Comparison of ENCODE assay signal across 15 cellular contexts in the genomic region with DNA sequence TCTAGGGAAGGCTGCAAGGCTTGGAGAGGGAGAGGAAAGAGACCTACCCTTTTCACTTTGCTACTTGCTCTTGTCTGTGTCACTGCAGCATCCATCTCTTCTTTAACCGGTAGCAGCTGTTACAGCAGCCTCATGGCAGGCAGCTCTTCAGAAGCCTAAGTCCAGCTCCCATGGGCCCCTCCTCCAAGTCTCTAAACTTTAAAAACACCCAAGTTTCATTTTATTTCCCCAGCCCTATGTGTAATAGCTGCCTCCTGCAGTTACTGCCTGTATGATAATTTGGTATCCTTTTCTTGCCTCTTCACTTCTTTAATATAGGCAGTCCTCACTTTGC.
A peak's percentile ranks its signal among the peaks of the same experiment; 100 is the strongest.
DNase-seq lines count a peak whose midpoint lies in the region; ATAC-seq and TF ChIP-seq lines count a peak whose summit lies in the region.
"Had no signal": no experiment of that assay in that cellular context is flagged by ENCODE, and none has a peak within 500 bp of the region (broad histone marks: within the 10 kb centered on the region; RNA-seq: fewer than 3 reads in every experiment).

No MANE protein-coding gene starts in this region.

- no peaks in the 10 kb centered on the region for H3K79me1 ChIP-seq in IMR-90 (ENCODE audit: low read depth in 1 of 2, low read length in 2 of 2)

- H3K56ac ChIP-seq in IMR-90 (ENCODE audit: extremely low read depth, insufficient read depth, low read length), result no peak overlapping the region

- POLR2A ChIA-PET in IMR-90 (lab: Charles Lee; ENCODE audit: unreplicated experiment), result no interaction called here

- H3K36me3 ChIP-seq in IMR-90 (ENCODE audit: control insufficient read depth, insufficient read depth, low read length), result no peaks in the 10 kb centered on the region
- H3K36me3 ChIP-seq in tibial artery, result no peaks in the 10 kb centered on the region
- H3K36me3 ChIP-seq: BLaER1 treated with 17β-estradiol and CSF1 and Interleukin-3, amounts not matched to agents 10 nM and 100 nM had no signal

- no peak overlapping the region for H3K18ac ChIP-seq in IMR-90 (ENCODE audit: low read depth, low read length)

- WGBS in IMR-90 (ENCODE audit: extremely low coverage in 2 of 2, insufficient read length in 1 of 2), 2 experiments, result no CpG with 5 or more reads among the region's 1 CpG

- no peaks in the 10 kb centered on the region for H3K27me3 ChIP-seq in IMR-90 (ENCODE audit: control insufficient read depth, insufficient read depth, low read length)
- H3K27me3 ChIP-seq in tibial artery, result no peaks in the 10 kb centered on the region
- H3K27me3 ChIP-seq: BLaER1 treated with 17β-estradiol and CSF1 and Interleukin-3, amounts not matched to agents 10 nM and 100 nM had no signal

- no peaks in the 10 kb centered on the region for H3K27me3 Mint-ChIP-seq in neural crest cell (ENCODE audit: low read depth)
- H3K27me3 Mint-ChIP-seq in stimulated activated memory B cell treated with anti-CD40 and anti-IgM and Interleukin-4, amounts not matched to agents 10 μg/mL and 1 μg/mL and 100 μg/mL, for 72 hours, result no peaks in the 10 kb centered on the region

- H2BK20ac ChIP-seq in IMR-90 (ENCODE audit: low read depth, low read length), result no peak overlapping the region

- no peaks in the 10 kb centered on the region for H3K4me1 Mint-ChIP-seq in neural crest cell
- H3K4me1 Mint-ChIP-seq in stimulated activated memory B cell treated with anti-CD40 and anti-IgM and Interleukin-4, amounts not matched to agents 10 μg/mL and 1 μg/mL and 100 μg/mL, for 72 hours, result no peaks in the 10 kb centered on the region
- H3K4me1 Mint-ChIP-seq: CD4-positive, CD25-positive, alpha-beta regulatory T cell; H9 had no signal

- CTCF ChIA-PET in IMR-90 (lab: Yijun Ruan, JAX), result no interaction called here

- no peak for TF ChIP-seq RAD21 in IMR-90 (IDR thresholded peaks at IDR 0.05; ENCODE audit: low read length)

- H3K23ac ChIP-seq in IMR-90 (ENCODE audit: low read depth, low read length), result no peak overlapping the region

- H3K9me3 ChIP-seq in IMR-90 (ENCODE audit: control insufficient read depth, insufficient read depth, low read length) (no peaks in the 10 kb centered on the region), tibial artery (no peaks in the 10 kb centered on the region)
- H3K9me3 ChIP-seq: BLaER1 treated with 17β-estradiol and CSF1 and Interleukin-3, amounts not matched to agents 10 nM and 100 nM had no signal

- TF ChIP-seq CTCF in IMR-90 (conservative IDR thresholded peaks at IDR 0.05; ENCODE audit: low read depth, low read length) (no peak), neural crest cell (conservative IDR thresholded peaks at IDR 0.05) (no peak), tibial artery (IDR thresholded peaks at IDR 0.05) (no peak)

- ATAC-seq in IMR-90 (ENCODE audit: low read depth), result no peak
- ATAC-seq in stimulated activated memory B cell treated with anti-CD40 and anti-IgM and Interleukin-4, amounts not matched to agents 10 μg/mL and 1 μg/mL and 100 μg/mL, for 72 hours, result peak; percentile 34
- no peak for ATAC-seq in GM19452 (IDR thresholded peaks at IDR 0.05; ENCODE audit: unreplicated experiment)

- H4K20me1 ChIP-seq in IMR-90 (ENCODE audit: insufficient read depth, low read length), result no peaks in the 10 kb centered on the region
- H4K20me1 ChIP-seq: BLaER1 treated with 17β-estradiol and CSF1 and Interleukin-3, amounts not matched to agents 10 nM and 100 nM had no signal

- dilution Hi-C loops in IMR-90 (cut with HindIII; ENCODE audit: low sequenced_read_pairs, unreplicated experiment), result no loop called here

- peak overlapping the region; percentile 33 for H2AFZ ChIP-seq in IMR-90 (replicated peaks; ENCODE audit: low read length, poor library complexity)
- H2AFZ ChIP-seq: GM23248 had no signal

- H3K4ac ChIP-seq in IMR-90 (ENCODE audit: low read depth, low read length), result no peak overlapping the region

- TF ChIP-seq POLR2A in IMR-90 (IDR thresholded peaks at IDR 0.05; ENCODE audit: low read depth, low read length), result no peak

- no peak overlapping the region for H3K4me2 ChIP-seq in IMR-90 (ENCODE audit: low read depth, low read length)
- H3K4me2 ChIP-seq: BLaER1 treated with 17β-estradiol and CSF1 and Interleukin-3, amounts not matched to agents 10 nM and 100 nM had no signal

- intact Hi-C loops in IMR-90 (cut with micrococcal nuclease) (no loop called here), tibial artery (cut with DNase I; ENCODE audit: low total_unique reads) (no loop called here)

- no peak overlapping the region for H3K4me3 Mint-ChIP-seq in neural crest cell
- H3K4me3 Mint-ChIP-seq in stimulated activated memory B cell treated with anti-CD40 and anti-IgM and Interleukin-4, amounts not matched to agents 10 μg/mL and 1 μg/mL and 100 μg/mL, for 72 hours, result no peak overlapping the region
- H3K4me3 Mint-ChIP-seq: CD4-positive, CD25-positive, alpha-beta regulatory T cell; H9 had no signal

- no peak overlapping the region for H2BK15ac ChIP-seq in IMR-90 (ENCODE audit: low read depth, low read length)

- H3K4me1 ChIP-seq in IMR-90 (ENCODE audit: control insufficient read depth, insufficient read depth, low read length) (no peaks in the 10 kb centered on the region), tibial artery (no peaks in the 10 kb centered on the region)

- H3K9me1 ChIP-seq in IMR-90 (ENCODE audit: insufficient read depth, low read length), result no peaks in the 10 kb centered on the region

- H4K5ac ChIP-seq in IMR-90 (ENCODE audit: low read depth, low read length), result no peak overlapping the region

- H2BK120ac ChIP-seq in IMR-90 (ENCODE audit: low read depth, low read length), result no peak overlapping the region

- H4K8ac ChIP-seq in IMR-90 (ENCODE audit: low read depth in 2 of 2, low read length in 2 of 2), result no peak overlapping the region

- no peak overlapping the region for H3K4me3 ChIP-seq in IMR-90 (ENCODE audit: insufficient read depth, low read depth, low read length)
- no peak overlapping the region for H3K4me3 ChIP-seq in tibial artery
- H3K4me3 ChIP-seq: BLaER1 treated with 17β-estradiol and CSF1 and Interleukin-3, amounts not matched to agents 10 nM and 100 nM; GM23248 had no signal

- H2AK9ac ChIP-seq in IMR-90 (replicated peaks; ENCODE audit: low read depth, low read length, poor library complexity), result no peak overlapping the region

- DNase-seq in IMR-90 (no peak), fibroblast of peridontal ligament (ENCODE audit: extremely low read depth) (peak; percentile 2), neural crest cell (ENCODE audit: low read depth, low spot score) (no peak), foreskin melanocyte (no peak), tibial artery (no peak)
- no peak for DNase-seq in stimulated activated naive CD4-positive, alpha-beta T cell treated with Interleukin-2 at 50 U/mL for 16 hours (lab: John Stamatoyannopoulos, UW)
- DNase-seq: 8988T; CD4-positive, CD25-positive, alpha-beta regulatory T cell; DMS53; GF-D8; H9 had no signal

- H2AK5ac ChIP-seq in IMR-90 (ENCODE audit: low read depth, low read length), result no peak overlapping the region

- H3K9ac ChIP-seq in IMR-90 (ENCODE audit: low read depth, low read length), result no peak overlapping the region
- H3K9ac ChIP-seq: BLaER1 treated with 17β-estradiol and CSF1 and Interleukin-3, amounts not matched to agents 10 nM and 100 nM; GM23248 had no signal

- H4K91ac ChIP-seq in IMR-90 (ENCODE audit: insufficient read depth, low read depth, low read length), result no peak overlapping the region

- H3K9me3 Mint-ChIP-seq in neural crest cell, result no peaks in the 10 kb centered on the region
- H3K9me3 Mint-ChIP-seq in stimulated activated memory B cell treated with anti-CD40 and anti-IgM and Interleukin-4, amounts not matched to agents 10 μg/mL and 1 μg/mL and 100 μg/mL, for 72 hours, result no peaks in the 10 kb centered on the region
- H3K9me3 Mint-ChIP-seq: H9 had no signal

- H3K14ac ChIP-seq in IMR-90 (replicated peaks; ENCODE audit: low read depth, low read length), result no peak overlapping the region

- H3K27ac ChIP-seq in IMR-90 (ENCODE audit: insufficient read depth, low read length) (no peak overlapping the region), tibial artery (no peak overlapping the region)
- H3K27ac ChIP-seq: BLaER1 treated with 17β-estradiol and CSF1 and Interleukin-3, amounts not matched to agents 10 nM and 100 nM; GM23248 had no signal

- in situ Hi-C loops in IMR-90 (cut with MboI; ENCODE audit: low sequenced_read_pairs), result no loop called here

- peak overlapping the region; percentile 53 for H3K27ac Mint-ChIP-seq in neural crest cell (ENCODE audit: unreplicated experiment)
- H3K27ac Mint-ChIP-seq in stimulated activated memory B cell treated with anti-CD40 and anti-IgM and Interleukin-4, amounts not matched to agents 10 μg/mL and 1 μg/mL and 100 μg/mL, for 72 hours, result peak overlapping the region; percentile 6
- H3K27ac Mint-ChIP-seq: CD4-positive, CD25-positive, alpha-beta regulatory T cell; H9 had no signal

- no peaks in the 10 kb centered on the region for H3K36me3 Mint-ChIP-seq in neural crest cell (ENCODE audit: low read depth)
- H3K36me3 Mint-ChIP-seq in stimulated activated memory B cell treated with anti-CD40 and anti-IgM and Interleukin-4, amounts not matched to agents 10 μg/mL and 1 μg/mL and 100 μg/mL, for 72 hours, result no peaks in the 10 kb centered on the region
- H3K36me3 Mint-ChIP-seq: CD4-positive, CD25-positive, alpha-beta regulatory T cell had no signal

- H2BK5ac ChIP-seq in IMR-90 (ENCODE audit: low read depth, low read length, poor library complexity, severe bottlenecking), result no peak overlapping the region

- BruUV-seq in IMR-90 (replicated peaks; lab: Mats Ljungman, UMichigan), result no TSS peak

TF ChIP-seq in IMR-90, 13 proteins besides CTCF, POLR2A, EP300 and RAD21:
- no peak for TF ChIP-seq MAFK (IDR thresholded peaks at IDR 0.05; ENCODE audit: low read depth, low read length)
- TF ChIP-seq RCOR1 (IDR thresholded peaks at IDR 0.05; ENCODE audit: insufficient replicate concordance, low read length), result no peak
- TF ChIP-seq FOS (IDR thresholded peaks at IDR 0.05; ENCODE audit: low read depth, low read length), result no peak
- TF ChIP-seq NFE2L2 (IDR thresholded peaks at IDR 0.05; ENCODE audit: low read depth, low read length), result no peak
- no peak for TF ChIP-seq MXI1 (IDR thresholded peaks at IDR 0.05; ENCODE audit: borderline replicate concordance, low read depth, low read length)
- TF ChIP-seq RFX5 (IDR thresholded peaks at IDR 0.05; ENCODE audit: low read depth, low read length), result no peak
- TF ChIP-seq CEBPB (IDR thresholded peaks at IDR 0.05; ENCODE audit: low read depth, low read length), result no peak
- no peak for TF ChIP-seq SMC3 (IDR thresholded peaks at IDR 0.05; ENCODE audit: low read depth, low read length)
- TF ChIP-seq MAZ (IDR thresholded peaks at IDR 0.05; ENCODE audit: borderline replicate concordance, low read depth, low read length), result no peak
- TF ChIP-seq CHD1 (IDR thresholded peaks at IDR 0.05; ENCODE audit: low read depth, low read length), result no peak
